In the genomic region with DNA sequence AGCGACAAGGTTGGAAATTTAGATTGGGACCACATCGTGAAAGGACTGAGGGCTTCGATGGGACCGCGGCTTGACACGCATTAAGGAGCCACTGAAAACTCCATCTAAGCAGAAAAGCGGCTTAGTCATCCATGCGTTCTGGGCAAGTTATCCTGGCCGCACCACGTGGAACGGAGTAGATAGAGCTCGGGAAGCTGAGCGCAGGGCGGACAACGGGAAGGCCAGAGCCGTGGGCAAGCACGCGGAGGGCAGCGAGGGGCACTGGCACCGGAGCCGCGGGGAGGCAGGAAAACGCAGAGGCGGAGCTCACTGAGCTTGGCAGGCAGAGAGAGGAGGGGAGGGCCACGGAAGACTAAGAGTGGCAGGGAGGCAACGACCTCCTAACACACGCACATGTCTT, we compare ENCODE assay signal across 15 cellular contexts.
DNase-seq lines count a peak whose midpoint lies in the region; ATAC-seq, FAIRE-seq and TF ChIP-seq lines count a peak whose summit lies in the region.
"Had no signal": no experiment of that assay in that cellular context is flagged by ENCODE, and none has a peak within 500 bp of the region (broad histone marks: within the 10 kb centered on the region; RNA-seq: fewer than 3 reads in every experiment).

No MANE protein-coding gene starts in this region.

- no TSS peak for BruUV-seq in endothelial cell of umbilical vein (replicated peaks; lab: Mats Ljungman, UMichigan)

- no peaks in the 10 kb centered on the region for H3K4me1 ChIP-seq in endothelial cell of umbilical vein (ENCODE audit: control insufficient read depth, extremely low read depth, insufficient read depth, low read length)
- no peaks in the 10 kb centered on the region for H3K4me1 ChIP-seq in SJCRH30
- H3K4me1 ChIP-seq: colonic mucosa, transverse colon had no signal

- DNase-seq in activated CD4-positive, alpha-beta T cell treated with anti-CD3 and anti-CD28 coated beads for 48 hours: peak; percentile 4
- DNase-seq in activated CD4-positive, alpha-beta T cell treated with anti-CD3 and anti-CD28 coated beads, Interleukin-2, amount 10 ng/mL, durations not matched to agents 24 days and 14 days: no peak
- no peak for DNase-seq in T-cell
- DNase-seq in endothelial cell of umbilical vein (ENCODE audit: low read depth, low spot score): peak; percentile 82
- DNase-seq in osteocyte (ENCODE audit: extremely low spot score, unreplicated experiment): peak; percentile 72
- DNase-seq in SJCRH30: no peak
- DNase-seq in NCI-H146 treated with DMSO at 0.1 percent for 48 hours (lab: John Stamatoyannopoulos, UW; ENCODE audit: unreplicated experiment): no peak
- DNase-seq: amniotic stem cell, colonic mucosa, foreskin keratinocyte, NCI-H1694, NCI-H69, transverse colon had no signal

- H3K27me3 ChIP-seq in endothelial cell of umbilical vein (ENCODE audit: control insufficient read depth in 2 of 2, insufficient read depth in 2 of 2, low read length in 2 of 2) (no peaks in the 10 kb centered on the region), SJCRH30 (no peaks in the 10 kb centered on the region)
- H3K27me3 ChIP-seq: colonic mucosa, foreskin keratinocyte, transverse colon had no signal

- ATAC-seq in T-cell (replicated peaks in 1 of 4): no peak
- ATAC-seq in esophagus mucosa: no peak
- ATAC-seq: foreskin keratinocyte had no signal

- POLR2A ChIA-PET in T-cell (lab: Charles Lee): no interaction called here
- POLR2A ChIA-PET in endothelial cell of umbilical vein (lab: Charles Lee): no interaction called here

- no peak for TF ChIP-seq POLR2A in endothelial cell of umbilical vein (IDR thresholded peaks at IDR 0.05; ENCODE audit: low read depth, low read length)

- intact Hi-C loops in activated CD4-positive, alpha-beta T cell treated with anti-CD3 and anti-CD28 coated beads, Interleukin-2, amount 10 ng/mL, durations not matched to agents 24 days and 14 days (cut with micrococcal nuclease): no loop called here
- intact Hi-C loops in endothelial cell of umbilical vein (cut with micrococcal nuclease): loop anchor here (1.0 kb wide), 1 partner anchor 15 kb away; no protein-coding TSS in a partner anchor

- H3K27me3 Mint-ChIP-seq in activated CD4-positive, alpha-beta T cell treated with anti-CD3 and anti-CD28 coated beads, Interleukin-2, amount 10 ng/mL, durations not matched to agents 24 days and 14 days: no peaks in the 10 kb centered on the region
- no peaks in the 10 kb centered on the region for H3K27me3 Mint-ChIP-seq in T-cell
- no peaks in the 10 kb centered on the region for H3K27me3 Mint-ChIP-seq in osteocyte (ENCODE audit: unreplicated experiment)

- no peak overlapping the region for H3K4me3 Mint-ChIP-seq in activated CD4-positive, alpha-beta T cell treated with anti-CD3 and anti-CD28 coated beads, Interleukin-2, amount 10 ng/mL, durations not matched to agents 24 days and 14 days
- H3K4me3 Mint-ChIP-seq in T-cell (peak overlapping the region; percentile 37 to 55 (median 40)), osteocyte (ENCODE audit: unreplicated experiment) (no peak overlapping the region)

- dilution Hi-C loops in endothelial cell of umbilical vein (cut with MboI; ENCODE audit: extremely low pct_ligation_motif_present, low sequenced_read_pairs): no loop called here

- H3K9me3 ChIP-seq in endothelial cell of umbilical vein (replicated peaks; ENCODE audit: control insufficient read depth, insufficient read depth, low read length) (no peaks in the 10 kb centered on the region), SJCRH30 (replicated peaks) (no peaks in the 10 kb centered on the region)
- H3K9me3 ChIP-seq: colonic mucosa, transverse colon had no signal

- H3K9me1 ChIP-seq in endothelial cell of umbilical vein (replicated peaks; ENCODE audit: control insufficient read depth, extremely low read depth, insufficient read depth, low read length): no peaks in the 10 kb centered on the region

- CTCF ChIA-PET in T-cell (lab: Charles Lee) (no interaction called here), endothelial cell of umbilical vein (lab: Charles Lee) (interaction anchor here (0.9 to 1.2 kb wide), 2 partner anchors 12 to 42 kb away, joined by 4 to 5 read pairs; no protein-coding TSS in a partner anchor)

- no peak for FAIRE-seq in endothelial cell of umbilical vein (lab: Jason Lieb, UNC)
- FAIRE-seq: islet of Langerhans had no signal

- no peak overlapping the region for H3K4me2 ChIP-seq in endothelial cell of umbilical vein (ENCODE audit: insufficient read depth, low read length)

- peaks cover 0 to 5% of the 10 kb centered on the region in 2 experiments for H3K36me3 ChIP-seq in endothelial cell of umbilical vein (ENCODE audit: control insufficient read depth in 2 of 2, extremely low read depth in 1 of 2, insufficient read depth in 2 of 2, low read length in 2 of 2)
- H3K36me3 ChIP-seq in SJCRH30: no peaks in the 10 kb centered on the region
- H3K36me3 ChIP-seq: colonic mucosa had no signal

- H3K27ac Mint-ChIP-seq in activated CD4-positive, alpha-beta T cell treated with anti-CD3 and anti-CD28 coated beads, Interleukin-2, amount 10 ng/mL, durations not matched to agents 24 days and 14 days: no peak overlapping the region
- H3K27ac Mint-ChIP-seq in T-cell (no peak overlapping the region), osteocyte (ENCODE audit: unreplicated experiment) (no peak overlapping the region)

- H3K27ac ChIP-seq in endothelial cell of umbilical vein (ENCODE audit: insufficient read depth, low read depth, low read length) (no peak overlapping the region), SJCRH30 (no peak overlapping the region)
- H3K27ac ChIP-seq: colonic mucosa, foreskin keratinocyte, transverse colon had no signal

- H3K36me3 Mint-ChIP-seq in activated CD4-positive, alpha-beta T cell treated with anti-CD3 and anti-CD28 coated beads, Interleukin-2, amount 10 ng/mL, durations not matched to agents 24 days and 14 days (ENCODE audit: low read depth): no peaks in the 10 kb centered on the region
- H3K36me3 Mint-ChIP-seq in T-cell (peaks cover 30% of the 10 kb centered on the region), osteocyte (ENCODE audit: unreplicated experiment) (peaks cover 27% of the 10 kb centered on the region)

- no peak overlapping the region for H2AFZ ChIP-seq in endothelial cell of umbilical vein (ENCODE audit: low read depth, low read length)

- no peaks in the 10 kb centered on the region for H3K4me1 Mint-ChIP-seq in activated CD4-positive, alpha-beta T cell treated with anti-CD3 and anti-CD28 coated beads, Interleukin-2, amount 10 ng/mL, durations not matched to agents 24 days and 14 days
- H3K4me1 Mint-ChIP-seq in T-cell (peaks cover 1 to 13% (median 2%) of the 10 kb centered on the region in 3 donors), osteocyte (ENCODE audit: unreplicated experiment) (no peaks in the 10 kb centered on the region)

- H3K9me3 Mint-ChIP-seq in activated CD4-positive, alpha-beta T cell treated with anti-CD3 and anti-CD28 coated beads, Interleukin-2, amount 10 ng/mL, durations not matched to agents 24 days and 14 days: peaks cover 6% of the 10 kb centered on the region
- H3K9me3 Mint-ChIP-seq in T-cell: peaks cover 0 to 6% (median 3%) of the 10 kb centered on the region in 3 donors
- H3K9me3 Mint-ChIP-seq in osteocyte (ENCODE audit: unreplicated experiment): peaks cover 5% of the 10 kb centered on the region

- H3K9ac ChIP-seq in endothelial cell of umbilical vein (replicated peaks; ENCODE audit: extremely low read depth, insufficient read depth, low read length): no peak overlapping the region

- H3K4me3 ChIP-seq in endothelial cell of umbilical vein (replicated peaks in 1 of 3; ENCODE audit: insufficient read depth in 1 of 3, low read depth in 1 of 3, low read length in 3 of 3) (no peak overlapping the region), SJCRH30 (no peak overlapping the region)
- H3K4me3 ChIP-seq: colonic mucosa, transverse colon had no signal

- no peaks in the 10 kb centered on the region for H3K79me2 ChIP-seq in endothelial cell of umbilical vein (ENCODE audit: control insufficient read depth, insufficient read depth, low read length)

- no peaks in the 10 kb centered on the region for H4K20me1 ChIP-seq in endothelial cell of umbilical vein (replicated peaks; ENCODE audit: control insufficient read depth, extremely low read depth, insufficient read depth, low read length)

- TF ChIP-seq CTCF in endothelial cell of umbilical vein (IDR thresholded peaks at IDR 0.05; ENCODE audit: extremely low read depth in 1 of 2, insufficient read depth in 1 of 2, low read depth in 1 of 2, low read length in 2 of 2): no peak
- no peak for TF ChIP-seq CTCF in osteocyte (IDR thresholded peaks at IDR 0.05)

TF ChIP-seq in endothelial cell of umbilical vein, 7 proteins besides CTCF, POLR2A, EP300 and RAD21:
- TF ChIP-seq JUN (IDR thresholded peaks at IDR 0.05; ENCODE audit: borderline replicate concordance, insufficient read depth, insufficient read length, low read depth): no peak
- peak; percentile 15 for TF ChIP-seq FOS (IDR thresholded peaks at IDR 0.05; ENCODE audit: borderline replicate concordance, insufficient read depth, low read length)
- TF ChIP-seq POLR2AphosphoS5 (IDR thresholded peaks at IDR 0.05; ENCODE audit: insufficient read depth, low read depth, low read length): peak; percentile 43
- TF ChIP-seq, protein P1, sequence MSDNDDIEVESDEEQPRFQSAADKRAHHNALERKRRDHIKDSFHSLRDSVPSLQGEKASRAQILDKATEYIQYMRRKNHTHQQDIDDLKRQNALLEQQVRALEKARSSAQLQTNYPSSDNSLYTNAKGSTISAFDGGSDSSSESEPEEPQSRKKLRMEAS (IDR thresholded peaks at IDR 0.05; ENCODE audit: insufficient read depth, insufficient read length): peak; percentile 70
- no peak for TF ChIP-seq MYC (IDR thresholded peaks at IDR 0.05; ENCODE audit: low read depth, low read length)
- no peak for TF ChIP-seq EZH2 (IDR thresholded peaks at IDR 0.05; ENCODE audit: borderline replicate concordance, low read depth, low read length, severe bottlenecking)
- no peak for TF ChIP-seq GATA2 (IDR thresholded peaks at IDR 0.05; ENCODE audit: insufficient read depth, insufficient read length, low read depth, low read length)

Comparison
In these comparisons a context has a peak if more than half of its experiments do, and no peak if none do; other contexts are left out.
1. DNase-seq: peak in activated CD4-positive, alpha-beta T cell treated with anti-CD3 and anti-CD28 coated beads for 48 hours (single experiment), endothelial cell of umbilical vein (single experiment) and osteocyte (single experiment); none in activated CD4-positive, alpha-beta T cell treated with anti-CD3 and anti-CD28 coated beads, Interleukin-2, amount 10 ng/mL, durations not matched to agents 24 days and 14 days (single experiment), T-cell (0 of 34), SJCRH30 (0 of 2) and NCI-H146 treated with DMSO at 0.1 percent for 48 hours (single experiment).
2. H3K4me3 Mint-ChIP-seq: peak in T-cell (3 of 3); none in activated CD4-positive, alpha-beta T cell treated with anti-CD3 and anti-CD28 coated beads, Interleukin-2, amount 10 ng/mL, durations not matched to agents 24 days and 14 days (single experiment) and osteocyte (single experiment).